1 cellular context compared by ENCODE assay signal in genomic region chr14:102507026-102507860, GRCh38.
TF ChIP-seq lines count a peak whose summit lies in the region.

No MANE protein-coding gene starts in this region.

TF ChIP-seq in H1, 55 proteins besides CTCF, POLR2A, EP300 and RAD21:
- TF ChIP-seq MAX (IDR thresholded peaks at IDR 0.05) = no peak
- TF ChIP-seq SIN3A (conservative IDR thresholded peaks at IDR 0.05 in 1 of 2, IDR thresholded peaks at IDR 0.05 in 1 of 2; ENCODE audit: low read depth in 1 of 2, low read length in 2 of 2) = no peak
- TF ChIP-seq KDM4A (IDR thresholded peaks at IDR 0.05; ENCODE audit: low read depth, low read length, severe bottlenecking) = no peak
- no peak for TF ChIP-seq TCF12 (IDR thresholded peaks at IDR 0.05; ENCODE audit: low read depth, low read length)
- no peak for TF ChIP-seq CTBP2 (IDR thresholded peaks at IDR 0.05; ENCODE audit: borderline replicate concordance, insufficient read depth, insufficient read length, low read length)
- no peak for TF ChIP-seq RFX5 (IDR thresholded peaks at IDR 0.05; ENCODE audit: borderline replicate concordance, low read depth, low read length)
- no peak for TF ChIP-seq KDM1A (IDR thresholded peaks at IDR 0.05; ENCODE audit: borderline replicate concordance, low read length)
- no peak for TF ChIP-seq BCL11A (IDR thresholded peaks at IDR 0.05; ENCODE audit: low read depth in 2 of 2, low read length in 2 of 2)
- TF ChIP-seq JUN (IDR thresholded peaks at IDR 0.05; ENCODE audit: low read depth, low read length) = no peak
- TF ChIP-seq RXRA (IDR thresholded peaks at IDR 0.05; ENCODE audit: insufficient read depth, low read depth, low read length) = no peak
- no peak for TF ChIP-seq PHF8 (conservative IDR thresholded peaks at IDR 0.05; ENCODE audit: low read depth, low read length)
- no peak for TF ChIP-seq E2F6 (IDR thresholded peaks at IDR 0.05)
- no peak for TF ChIP-seq GABPA (IDR thresholded peaks at IDR 0.05; ENCODE audit: borderline replicate concordance, insufficient read depth, low read length)
- no peak for TF ChIP-seq JUND (IDR thresholded peaks at IDR 0.05; ENCODE audit: low read length)
- TF ChIP-seq SP2 (IDR thresholded peaks at IDR 0.05; ENCODE audit: low read length) = no peak
- no peak for TF ChIP-seq FOSL1 (IDR thresholded peaks at IDR 0.05; ENCODE audit: insufficient read depth, low read depth, low read length)
- TF ChIP-seq CEBPB (IDR thresholded peaks at IDR 0.05; ENCODE audit: low read depth, low read length) = no peak
- no peak for TF ChIP-seq YY1 (IDR thresholded peaks at IDR 0.05; ENCODE audit: low read depth, low read length)
- TF ChIP-seq SP1 (IDR thresholded peaks at IDR 0.05; ENCODE audit: low read depth, low read length) = no peak
